ENCODE assay signal across 10 cellular contexts in genomic region chr15:85473455-85473854, GRCh38.
DNase-seq lines count a peak whose midpoint lies in the region; ATAC-seq lines count a peak whose summit lies in the region.
"Had no signal": no experiment of that assay in that cellular context is flagged by ENCODE, and none has a peak within 500 bp of the region (broad histone marks: within the 10 kb centered on the region; RNA-seq: fewer than 3 reads in every experiment).

No MANE protein-coding gene starts in this region.

- H3K4me1 Mint-ChIP-seq in activated CD4-positive, alpha-beta memory T cell treated with anti-CD3 and anti-CD28 coated beads, Interleukin-2, amount 10 ng/mL, durations not matched to agents 7 days and 5 days, result peaks cover 39% of the 10 kb centered on the region
- H3K4me1 Mint-ChIP-seq in naive B cell, result peaks cover 59 to 99% (median 76%) of the 10 kb centered on the region in 3 donors

- H3K9me3 Mint-ChIP-seq in activated CD4-positive, alpha-beta memory T cell treated with anti-CD3 and anti-CD28 coated beads, Interleukin-2, amount 10 ng/mL, durations not matched to agents 7 days and 5 days, result no peaks in the 10 kb centered on the region
- H3K9me3 Mint-ChIP-seq in naive B cell, result no peaks in the 10 kb centered on the region

- H3K36me3 Mint-ChIP-seq in activated CD4-positive, alpha-beta memory T cell treated with anti-CD3 and anti-CD28 coated beads, Interleukin-2, amount 10 ng/mL, durations not matched to agents 7 days and 5 days (ENCODE audit: low read depth), result peaks cover 10% of the 10 kb centered on the region
- H3K36me3 Mint-ChIP-seq in naive B cell, result peaks cover 0 to 5% of the 10 kb centered on the region in 2 donors

- ATAC-seq in HG02798 (IDR thresholded peaks at IDR 0.05; ENCODE audit: poor library complexity, unreplicated experiment) (peak; percentile 34), naive B cell (ENCODE audit: low read depth in 2 of 2) (no peak), left colon (no peak)
- ATAC-seq: psoas muscle had no signal

- peak; percentile 83 for DNase-seq in EH (ENCODE audit: low read depth)
- DNase-seq in activated CD4-positive, alpha-beta memory T cell treated with anti-CD3 and anti-CD28 coated beads, Interleukin-2, amount 10 ng/mL, durations not matched to agents 7 days and 5 days, result no peak
- no peak for DNase-seq in naive B cell
- DNase-seq in DMS79 (lab: John Stamatoyannopoulos, UW), result no peak
- DNase-seq in left colon, result no peak
- DNase-seq in NK-92 treated with Interleukin-12 subunit alpha and Interleukin-12 subunit beta, amount 100 ng/mL, for 24 hours (lab: John Stamatoyannopoulos, UW), result no peak
- no peak for DNase-seq in GM19238 (ENCODE audit: insufficient read length, low spot score)
- DNase-seq: central memory CD4-positive, alpha-beta T cell; psoas muscle had no signal

- H3K27ac Mint-ChIP-seq in activated CD4-positive, alpha-beta memory T cell treated with anti-CD3 and anti-CD28 coated beads, Interleukin-2, amount 10 ng/mL, durations not matched to agents 7 days and 5 days, result peak overlapping the region; percentile 2
- peak overlapping the region; percentile 41 to 98 (median 84) for H3K27ac Mint-ChIP-seq in naive B cell

- CTCF ChIA-PET in activated CD4-positive, alpha-beta memory T cell treated with anti-CD3 and anti-CD28 coated beads, Interleukin-2, amount 10 ng/mL, durations not matched to agents 7 days and 5 days (lab: Charles Lee), result interaction anchor here (1.7 kb wide), 1 partner anchor 143 kb away, joined by 6 read pairs; no protein-coding TSS in a partner anchor

- POLR2A ChIA-PET in activated CD4-positive, alpha-beta memory T cell treated with anti-CD3 and anti-CD28 coated beads, Interleukin-2, amount 10 ng/mL, durations not matched to agents 7 days and 5 days (lab: Charles Lee), result no interaction called here

- no peak overlapping the region for H3K4me3 Mint-ChIP-seq in activated CD4-positive, alpha-beta memory T cell treated with anti-CD3 and anti-CD28 coated beads, Interleukin-2, amount 10 ng/mL, durations not matched to agents 7 days and 5 days
- peak overlapping the region in 7 of 8 donors; percentile 9 to 89 (median 64) for H3K4me3 Mint-ChIP-seq in naive B cell

- H3K27me3 Mint-ChIP-seq in activated CD4-positive, alpha-beta memory T cell treated with anti-CD3 and anti-CD28 coated beads, Interleukin-2, amount 10 ng/mL, durations not matched to agents 7 days and 5 days, result no peaks in the 10 kb centered on the region
- H3K27me3 Mint-ChIP-seq in naive B cell, result no peaks in the 10 kb centered on the region

- intact Hi-C loops in left colon (cut with DNase I, micrococcal nuclease), result loop anchor here in 1 of 2 donors (10.0 kb wide), 1 partner anchor 49 kb away; no protein-coding TSS in a partner anchor
